2 cellular contexts compared by ENCODE assay signal in genomic region chr11:79019277-79019676, GRCh38.
TF ChIP-seq lines count a peak whose summit lies in the region.

No MANE protein-coding gene starts in this region.

TF ChIP-seq in SK-N-SH, 30 proteins besides CTCF, POLR2A, EP300 and RAD21 (continued from another document):
- TF ChIP-seq REST (IDR thresholded peaks at IDR 0.05; ENCODE audit: low read depth, low read length) (no peak), CHD2 (IDR thresholded peaks at IDR 0.05; ENCODE audit: low read length, partially characterized antibody) (no peak), MAX (IDR thresholded peaks at IDR 0.05; ENCODE audit: low read depth) (no peak), ZBTB33 (IDR thresholded peaks at IDR 0.05; ENCODE audit: borderline replicate concordance, low read depth) (no peak), IRF3 (IDR thresholded peaks at IDR 0.05; ENCODE audit: low read depth, low read length) (no peak), ELF1 (IDR thresholded peaks at IDR 0.05) (no peak), YY1 (IDR thresholded peaks at IDR 0.05; ENCODE audit: low read depth) (no peak), RXRA (IDR thresholded peaks at IDR 0.05; ENCODE audit: borderline replicate concordance, low read depth) (no peak), TCF12 (IDR thresholded peaks at IDR 0.05) (no peak), MEF2A (IDR thresholded peaks at IDR 0.05; ENCODE audit: borderline replicate concordance, low read depth) (no peak), JUND (IDR thresholded peaks at IDR 0.05) (no peak)

TF ChIP-seq in SK-N-SH treated with all-trans-retinoic acid at 6 μM for 48 hours, 23 proteins besides CTCF, POLR2A, EP300 and RAD21 (continued from another document):
- no peak for TF ChIP-seq CSRNP3 (CRISPR knock-in tag; IDR thresholded peaks at IDR 0.05)
- TF ChIP-seq CREB5 (CRISPR knock-in tag; IDR thresholded peaks at IDR 0.05; ENCODE audit: low read depth), result no peak
- no peak for TF ChIP-seq CSDC2 (CRISPR knock-in tag; IDR thresholded peaks at IDR 0.05)
- no peak for TF ChIP-seq OSR1 (CRISPR knock-in tag; IDR thresholded peaks at IDR 0.05)
- TF ChIP-seq TCF4 (CRISPR knock-in tag; IDR thresholded peaks at IDR 0.05; ENCODE audit: borderline replicate concordance), result no peak
- TF ChIP-seq PPARA (CRISPR knock-in tag; IDR thresholded peaks at IDR 0.05; ENCODE audit: borderline replicate concordance), result no peak
- no peak for TF ChIP-seq BACH2 (CRISPR knock-in tag; IDR thresholded peaks at IDR 0.05; ENCODE audit: borderline replicate concordance)
- no peak for TF ChIP-seq POU6F1 (CRISPR knock-in tag; IDR thresholded peaks at IDR 0.05; ENCODE audit: borderline replicate concordance, low read depth)
